Comparison of ENCODE assay signal across 26 cellular contexts in genomic region chr13:94703271-94703670, GRCh38. TPM values are rescaled to one million over a fixed set of nuclear protein-coding genes. Genes with fewer than 3 reads are reported as not detected.
DNase-seq lines count a peak whose midpoint lies in the region; TF ChIP-seq lines count a peak whose summit lies in the region.
"Had no signal": no experiment of that assay in that cellular context is flagged by ENCODE, and none has a peak within 500 bp of the region (broad histone marks: within the 10 kb centered on the region; RNA-seq: fewer than 3 reads in every experiment).

No MANE protein-coding gene starts in this region.

- no peak overlapping the region for H2AFZ ChIP-seq in neural progenitor cell (replicated peaks)

- peaks cover 24% of the 10 kb centered on the region for H3K79me2 ChIP-seq in neural progenitor cell (ENCODE audit: low read depth)

- H3K27me3 ChIP-seq in neural progenitor cell = peaks cover 45% of the 10 kb centered on the region

- H3K36me3 ChIP-seq in neural progenitor cell = no peaks in the 10 kb centered on the region
- H3K36me3 ChIP-seq: spleen, uterus had no signal

- H3F3A ChIP-seq in neural progenitor cell (ENCODE audit: low read depth) = peaks cover 59% of the 10 kb centered on the region

- H3K9me3 Mint-ChIP-seq in T-helper 1 cell treated with Interleukin-12 subunit alpha and Interleukin-12 subunit beta and Interleukin-4 antibody, amounts not matched to agents 30 μg/mL and 1 μg/mL, for 36 hours = peaks cover 4% of the 10 kb centered on the region
- H3K9me3 Mint-ChIP-seq in IgD-negative memory B cell (peaks cover 0 to 19% (median 6%) of the 10 kb centered on the region in 3 donors), endothelial cell (ENCODE audit: unreplicated experiment) (no peaks in the 10 kb centered on the region), neural progenitor cell (peaks cover 37% of the 10 kb centered on the region)
- H3K9me3 Mint-ChIP-seq: activated naive CD4-positive, alpha-beta T cell treated with anti-CD3 and anti-CD28 coated beads for 36 hours had no signal

- peaks cover 99% of the 10 kb centered on the region for H3K27me3 Mint-ChIP-seq in T-helper 1 cell treated with Interleukin-12 subunit alpha and Interleukin-12 subunit beta and Interleukin-4 antibody, amounts not matched to agents 30 μg/mL and 1 μg/mL, for 36 hours (ENCODE audit: low read depth)
- H3K27me3 Mint-ChIP-seq in IgD-negative memory B cell (peaks cover 73% of the 10 kb centered on the region), endothelial cell (ENCODE audit: unreplicated experiment) (peaks cover 33% of the 10 kb centered on the region), neural progenitor cell (ENCODE audit: insufficient read depth, low read depth) (peaks cover 53% of the 10 kb centered on the region)

- H3K4me3 ChIP-seq in neural progenitor cell = peak overlapping the region; percentile 40
- H3K4me3 ChIP-seq: body of pancreas, coronary artery, spleen, uterus had no signal

- H3K27ac Mint-ChIP-seq in T-helper 1 cell treated with Interleukin-12 subunit alpha and Interleukin-12 subunit beta and Interleukin-4 antibody, amounts not matched to agents 30 μg/mL and 1 μg/mL, for 36 hours = peak overlapping the region; percentile 35
- H3K27ac Mint-ChIP-seq in IgD-negative memory B cell (peak overlapping the region in 2 of 3 donors; percentile 29 to 62), endothelial cell (ENCODE audit: unreplicated experiment) (no peak overlapping the region), neural progenitor cell (no peak overlapping the region)
- H3K27ac Mint-ChIP-seq: activated naive CD4-positive, alpha-beta T cell treated with anti-CD3 and anti-CD28 coated beads for 36 hours had no signal

- DNase-seq in T-helper 1 cell (no peak), endothelial cell (ENCODE audit: low spot score) (no peak), neural progenitor cell (ENCODE audit: low spot score) (no peak), cerebellar nuclear complex (lab: John Stamatoyannopoulos, UW) (no peak), SHP77 treated with DMSO at 0.1 percent for 48 hours (lab: John Stamatoyannopoulos, UW) (no peak), NCI-H1092 treated with DMSO at 0.1 percent for 48 hours (lab: John Stamatoyannopoulos, UW) (no peak)
- DNase-seq: 8988T; activated CD4-positive, CD25-positive, alpha-beta regulatory T cell; activated naive CD4-positive, alpha-beta T cell treated with anti-CD3 and anti-CD28 coated beads for 36 hours; body of pancreas; Calu3; HCEC 1CT; KBM-7; midbrain; NCI-H1694 treated with DMSO at 0.1 percent for 48 hours; OCI-M1; spleen; stimulated activated CD4-positive, alpha-beta T cell treated with anti-CD3 and anti-CD28 coated beads, Interleukin-4, amount 100 ng/mL, for 4 hours; uterus had no signal

- no peaks in the 10 kb centered on the region for H3K9me3 ChIP-seq in neural progenitor cell (ENCODE audit: low read depth)
- H3K9me3 ChIP-seq: body of pancreas, spleen, uterus had no signal

- peaks cover 3% of the 10 kb centered on the region for H4K20me1 ChIP-seq in neural progenitor cell (ENCODE audit: low read depth)

- peak overlapping the region; percentile 1 for H3K4me3 Mint-ChIP-seq in T-helper 1 cell treated with Interleukin-12 subunit alpha and Interleukin-12 subunit beta and Interleukin-4 antibody, amounts not matched to agents 30 μg/mL and 1 μg/mL, for 36 hours
- H3K4me3 Mint-ChIP-seq in IgD-negative memory B cell = peak overlapping the region in 1 of 4 donors; percentile 44
- peak overlapping the region; percentile 32 for H3K4me3 Mint-ChIP-seq in endothelial cell (ENCODE audit: unreplicated experiment)
- H3K4me3 Mint-ChIP-seq in neural progenitor cell = peak overlapping the region; percentile 76
- H3K4me3 Mint-ChIP-seq: activated naive CD4-positive, alpha-beta T cell treated with anti-CD3 and anti-CD28 coated beads for 36 hours had no signal

- H3K9ac ChIP-seq in neural progenitor cell = no peak overlapping the region

- no peak overlapping the region for H3K27ac ChIP-seq in neural progenitor cell
- H3K27ac ChIP-seq: body of pancreas, coronary artery, spleen, uterus had no signal

- peaks cover 25% of the 10 kb centered on the region for H3K4me1 ChIP-seq in neural progenitor cell
- H3K4me1 ChIP-seq: uterus had no signal

- peaks cover 10% of the 10 kb centered on the region for H3K4me1 Mint-ChIP-seq in T-helper 1 cell treated with Interleukin-12 subunit alpha and Interleukin-12 subunit beta and Interleukin-4 antibody, amounts not matched to agents 30 μg/mL and 1 μg/mL, for 36 hours (ENCODE audit: low read depth)
- H3K4me1 Mint-ChIP-seq in IgD-negative memory B cell = peaks cover 0 to 3% (median 0%) of the 10 kb centered on the region in 3 donors
- H3K4me1 Mint-ChIP-seq in endothelial cell (ENCODE audit: unreplicated experiment) = peaks cover 25% of the 10 kb centered on the region
- H3K4me1 Mint-ChIP-seq in neural progenitor cell = peaks cover 40% of the 10 kb centered on the region

- TF ChIP-seq CTCF in endothelial cell (IDR thresholded peaks at IDR 0.05; ENCODE audit: unreplicated experiment) (no peak), neural progenitor cell (IDR thresholded peaks at IDR 0.05) (no peak)

- H3K36me3 Mint-ChIP-seq in T-helper 1 cell treated with Interleukin-12 subunit alpha and Interleukin-12 subunit beta and Interleukin-4 antibody, amounts not matched to agents 30 μg/mL and 1 μg/mL, for 36 hours (ENCODE audit: low read depth) = peaks cover 5% of the 10 kb centered on the region
- H3K36me3 Mint-ChIP-seq in IgD-negative memory B cell (no peaks in the 10 kb centered on the region), endothelial cell (ENCODE audit: low read depth, unreplicated experiment) (peaks cover 4% of the 10 kb centered on the region), neural progenitor cell (peaks cover 7% of the 10 kb centered on the region)

- H3K4me2 ChIP-seq in neural progenitor cell = peak overlapping the region; percentile 75

RNA-seq across cellular contexts. Expression of gene SOX21, which starts 9.1 kb away (rescaled TPM):
- polyA plus RNA-seq in IgD-negative memory B cell = not detected
- total RNA-seq in endothelial cell (ENCODE audit: unreplicated experiment) (not detected), neural progenitor cell (ENCODE audit: low replicate concordance) (94.7 and 132 TPM in 2 replicates)
- total RNA-seq: activated naive CD4-positive, alpha-beta T cell treated with anti-CD3 and anti-CD28 coated beads for 36 hours; Calu3; endothelial cell of umbilical vein; left lobe of liver; renal cortical epithelial cell; spleen had no signal
- polyA plus RNA-seq: BJ, endothelial cell of umbilical vein, spleen had no signal

Comparison
In these comparisons a context has a peak if more than half of its experiments do, and no peak if none do; other contexts are left out.
1. H3K27ac Mint-ChIP-seq: peak in T-helper 1 cell treated with Interleukin-12 subunit alpha and Interleukin-12 subunit beta and Interleukin-4 antibody, amounts not matched to agents 30 μg/mL and 1 μg/mL, for 36 hours (single experiment) and IgD-negative memory B cell (2 of 3); none in endothelial cell (single experiment) and neural progenitor cell (single experiment).
2. RNA of gene SOX21, which starts 9.1 kb away (total RNA-seq): 94.7 to 132 TPM in neural progenitor cell; not detected in endothelial cell (single experiment); every median in the first group is over 10 times any median in the second.